ENCODE assay signal across 1 cellular context in genomic region chr6:75296811-75297779, GRCh38.
TF ChIP-seq lines count a peak whose summit lies in the region.

No MANE protein-coding gene starts in this region.

TF ChIP-seq in K562, 482 proteins besides CTCF, POLR2A, EP300 and RAD21 (continued from another document):
- peak; percentile 29 for TF ChIP-seq DEAF1 (CRISPR knock-in tag; IDR thresholded peaks at IDR 0.05)
